16 cellular contexts compared by ENCODE assay signal in genomic region chr7:24700446-24701044, GRCh38.
DNase-seq lines count a peak whose midpoint lies in the region; ATAC-seq and TF ChIP-seq lines count a peak whose summit lies in the region.
"Had no signal": no experiment of that assay in that cellular context is flagged by ENCODE, and none has a peak within 500 bp of the region (broad histone marks: within the 10 kb centered on the region; RNA-seq: fewer than 3 reads in every experiment).

No MANE protein-coding gene starts in this region.

- peaks cover 44% of the 10 kb centered on the region for H3K4me1 ChIP-seq in ACC112 (ENCODE audit: control insufficient read depth, insufficient read depth, low read length, unreplicated experiment)

- H3K27me3 ChIP-seq in ACC112 (ENCODE audit: insufficient read depth, low read length) = no peaks in the 10 kb centered on the region
- H3K27me3 ChIP-seq: stomach had no signal

- DNase-seq in HS-5 (ENCODE audit: low read depth) = peak; percentile 28
- peak; percentile 37 for DNase-seq in iris pigment epithelial cell (ENCODE audit: low read depth)
- DNase-seq in pons (ENCODE audit: low spot score) = no peak
- DNase-seq in middle frontal gyrus (ENCODE audit: extremely low spot score, low spot score) = no peak
- DNase-seq in effector memory CD8-positive, alpha-beta T cell = no peak
- DNase-seq: activated CD4-positive, alpha-beta memory T cell treated with anti-CD3 and anti-CD28 coated beads, Interleukin-2, amount 10 ng/mL, durations not matched to agents 7 days and 5 days; KBM-7; NCI-H146; SHP77 treated with DMSO at 0.1 percent for 48 hours; stomach; T1000 had no signal

- no peak overlapping the region for H2AFZ ChIP-seq in ACC112 (ENCODE audit: low read length, unreplicated experiment)

- no peak overlapping the region for H3K27ac Mint-ChIP-seq in effector memory CD8-positive, alpha-beta T cell
- H3K27ac Mint-ChIP-seq: activated CD4-positive, alpha-beta memory T cell treated with anti-CD3 and anti-CD28 coated beads, Interleukin-2, amount 10 ng/mL, durations not matched to agents 7 days and 5 days; activated T-helper 2 cell treated with anti-CD3 and anti-CD28 coated beads, Interferon-gamma antibody, Interleukin-2, Interleukin-4, amounts not matched to agents 10 μg/mL and 5 μg/mL and 100 μg/mL, durations not matched to agents 14 hours and 24 hours and 36 hours had no signal

- no peaks in the 10 kb centered on the region for H3K79me2 ChIP-seq in ACC112 (ENCODE audit: control insufficient read depth, insufficient read depth, low read length, unreplicated experiment)

- H3K36me3 ChIP-seq in ACC112 (ENCODE audit: insufficient read depth, low read length) = no peaks in the 10 kb centered on the region
- H3K36me3 ChIP-seq: stomach had no signal

- peak overlapping the region; percentile 42; the same call in 1 of the 2 replicates for H3K4me3 ChIP-seq in ACC112 (ENCODE audit: low read depth, low read length)
- H3K4me3 ChIP-seq: lung, stomach had no signal

- no peaks in the 10 kb centered on the region for H3K4me1 Mint-ChIP-seq in effector memory CD8-positive, alpha-beta T cell (ENCODE audit: low read depth in 2 of 2)

- ATAC-seq in SK-N-SH treated with all-trans-retinoic acid at 6 μM for 48 hours (peak; percentile 12), HG02623 (IDR thresholded peaks at IDR 0.05; ENCODE audit: unreplicated experiment) (no peak)
- ATAC-seq in effector memory CD8-positive, alpha-beta T cell (replicated peaks) = no peak

- no peak overlapping the region for H3K4me3 Mint-ChIP-seq in effector memory CD8-positive, alpha-beta T cell
- H3K4me3 Mint-ChIP-seq: activated CD4-positive, alpha-beta memory T cell treated with anti-CD3 and anti-CD28 coated beads, Interleukin-2, amount 10 ng/mL, durations not matched to agents 7 days and 5 days had no signal

- H3K27me3 Mint-ChIP-seq in effector memory CD8-positive, alpha-beta T cell = no peaks in the 10 kb centered on the region
- H3K27me3 Mint-ChIP-seq: activated CD4-positive, alpha-beta memory T cell treated with anti-CD3 and anti-CD28 coated beads, Interleukin-2, amount 10 ng/mL, durations not matched to agents 7 days and 5 days had no signal

- peaks cover 2% of the 10 kb centered on the region for H3K36me3 Mint-ChIP-seq in effector memory CD8-positive, alpha-beta T cell (ENCODE audit: insufficient read depth)

- no peak overlapping the region for H3K27ac ChIP-seq in ACC112 (ENCODE audit: low read depth, low read length)
- H3K27ac ChIP-seq: stomach had no signal

- H3K9me3 Mint-ChIP-seq in effector memory CD8-positive, alpha-beta T cell = no peaks in the 10 kb centered on the region
- H3K9me3 Mint-ChIP-seq: activated CD4-positive, alpha-beta memory T cell treated with anti-CD3 and anti-CD28 coated beads, Interleukin-2, amount 10 ng/mL, durations not matched to agents 7 days and 5 days; activated T-helper 2 cell treated with anti-CD3 and anti-CD28 coated beads, Interferon-gamma antibody, Interleukin-2, Interleukin-4, amounts not matched to agents 10 μg/mL and 5 μg/mL and 100 μg/mL, durations not matched to agents 14 hours and 24 hours and 36 hours had no signal

TF ChIP-seq in SK-N-SH treated with all-trans-retinoic acid at 6 μM for 48 hours, 23 proteins besides CTCF, POLR2A, EP300 and RAD21 (continues in another document):
- TF ChIP-seq ESRRG (CRISPR knock-in tag; IDR thresholded peaks at IDR 0.05) (no peak), POU6F1 (CRISPR knock-in tag; IDR thresholded peaks at IDR 0.05; ENCODE audit: borderline replicate concordance, low read depth) (no peak), CREB5 (CRISPR knock-in tag; IDR thresholded peaks at IDR 0.05; ENCODE audit: low read depth) (no peak), ZFP3 (CRISPR knock-in tag; IDR thresholded peaks at IDR 0.05) (no peak), ZNF70 (CRISPR knock-in tag; IDR thresholded peaks at IDR 0.05) (no peak), BACH2 (CRISPR knock-in tag; IDR thresholded peaks at IDR 0.05; ENCODE audit: borderline replicate concordance) (no peak), ISL1 (CRISPR knock-in tag; IDR thresholded peaks at IDR 0.05) (no peak), SNAI2 (CRISPR knock-in tag; IDR thresholded peaks at IDR 0.05) (no peak), ARNTL (CRISPR knock-in tag; IDR thresholded peaks at IDR 0.05; ENCODE audit: borderline replicate concordance, low read depth) (no peak), ZNF565 (CRISPR knock-in tag; conservative IDR thresholded peaks at IDR 0.05; ENCODE audit: low read depth) (no peak), GLIS3 (CRISPR knock-in tag; IDR thresholded peaks at IDR 0.05) (no peak), PPARA (CRISPR knock-in tag; IDR thresholded peaks at IDR 0.05; ENCODE audit: borderline replicate concordance) (no peak), CSRNP3 (CRISPR knock-in tag; IDR thresholded peaks at IDR 0.05) (no peak), TOX (CRISPR knock-in tag; IDR thresholded peaks at IDR 0.05; ENCODE audit: borderline replicate concordance) (no peak), TSHZ2 (CRISPR knock-in tag; IDR thresholded peaks at IDR 0.05) (no peak)

Comparison
In these comparisons a context has a peak if more than half of its experiments do, and no peak if none do; other contexts are left out.
1. DNase-seq: peak in HS-5 (single experiment) and iris pigment epithelial cell (single experiment); none in pons (single experiment), middle frontal gyrus (single experiment) and effector memory CD8-positive, alpha-beta T cell (0 of 3).